Comparison of ENCODE assay signal across 8 cellular contexts in genomic region chr5:124599048-124599973, GRCh38.
DNase-seq lines count a peak whose midpoint lies in the region; ATAC-seq, FAIRE-seq and TF ChIP-seq lines count a peak whose summit lies in the region.

No MANE protein-coding gene starts in this region.

- DNase-seq in GM12865 (ENCODE audit: low read depth) = peak; percentile 53
- peak; percentile 85 to 86 for DNase-seq in SHP77 (lab: John Stamatoyannopoulos, UW)
- peak; percentile 53 for DNase-seq in fibroblast of peridontal ligament (ENCODE audit: extremely low read depth)
- DNase-seq in sciatic nerve (ENCODE audit: low spot score) = no peak
- DNase-seq in D721Med (ENCODE audit: insufficient read length, low spot score) = no peak
- DNase-seq in WERI-Rb-1 = no peak
- DNase-seq in MM.1S = no peak

- no peak overlapping the region for H2AFZ ChIP-seq in MM.1S (ENCODE audit: low read length)

- H3K36me3 ChIP-seq in WERI-Rb-1 = no peaks in the 10 kb centered on the region
- H3K36me3 ChIP-seq in MM.1S (replicated peaks; ENCODE audit: insufficient read depth, low read length) = no peaks in the 10 kb centered on the region

- no peaks in the 10 kb centered on the region for H4K20me1 ChIP-seq in MM.1S (ENCODE audit: insufficient read depth, low read length)

- no peaks in the 10 kb centered on the region for H3K79me2 ChIP-seq in MM.1S (ENCODE audit: low read length)

- no peaks in the 10 kb centered on the region for H3K9me3 ChIP-seq in WERI-Rb-1 (ENCODE audit: severe bottlenecking)
- no peaks in the 10 kb centered on the region for H3K9me3 ChIP-seq in MM.1S (replicated peaks; ENCODE audit: insufficient read depth, low read length)

- H3F3A ChIP-seq in MM.1S (ENCODE audit: insufficient read depth, low read length) = no peaks in the 10 kb centered on the region

- H3K4me3 ChIP-seq in GM12865 (ENCODE audit: low read depth, low read length) (no peak overlapping the region), WERI-Rb-1 (ENCODE audit: low read depth, low read length) (no peak overlapping the region), MM.1S (ENCODE audit: low read length) (no peak overlapping the region)

- no peak for TF ChIP-seq CTCF in GM12865 (IDR thresholded peaks at IDR 0.05; ENCODE audit: insufficient read depth, low read depth, low read length, missing control alignments)
- no peak for TF ChIP-seq CTCF in D721Med (IDR thresholded peaks at IDR 0.05; ENCODE audit: insufficient read depth, missing control alignments)
- TF ChIP-seq CTCF in WERI-Rb-1 (IDR thresholded peaks at IDR 0.05; ENCODE audit: low read depth, low read length) = no peak
- no peak for TF ChIP-seq CTCF in MM.1S (IDR thresholded peaks at IDR 0.05; ENCODE audit: low read length)

- H3K4me2 ChIP-seq in MM.1S (ENCODE audit: low read depth, low read length) = no peak overlapping the region

- peak; percentile 59 for ATAC-seq in HG03442 (IDR thresholded peaks at IDR 0.05; ENCODE audit: unreplicated experiment)
- peak; percentile 38 for ATAC-seq in sciatic nerve

- no peaks in the 10 kb centered on the region for H3K27me3 ChIP-seq in WERI-Rb-1 (ENCODE audit: insufficient read depth, low read depth, severe bottlenecking)
- H3K27me3 ChIP-seq in MM.1S (replicated peaks; ENCODE audit: insufficient read depth, low read length) = no peaks in the 10 kb centered on the region

- H3K27ac ChIP-seq in WERI-Rb-1 (no peak overlapping the region), MM.1S (ENCODE audit: low read length) (no peak overlapping the region)

- FAIRE-seq in D721Med (lab: Jason Lieb, UNC) = no peak

- no peaks in the 10 kb centered on the region for H3K9me2 ChIP-seq in MM.1S (replicated peaks; ENCODE audit: insufficient read depth, low read length)

- intact Hi-C loops in sciatic nerve (cut with DNase I) = no loop called here

- H3K4me1 ChIP-seq in MM.1S (ENCODE audit: low read length) = no peaks in the 10 kb centered on the region

- H3K9ac ChIP-seq in MM.1S (ENCODE audit: low read length) = no peak overlapping the region

Comparison
In these comparisons a context has a peak if more than half of its experiments do, and no peak if none do; other contexts are left out.
1. DNase-seq: peak in GM12865 (single experiment), SHP77 (2 of 2) and fibroblast of peridontal ligament (single experiment); none in sciatic nerve (single experiment), D721Med (single experiment), WERI-Rb-1 (single experiment) and MM.1S (single experiment).